8 cellular contexts compared by ENCODE assay signal in the genomic region with DNA sequence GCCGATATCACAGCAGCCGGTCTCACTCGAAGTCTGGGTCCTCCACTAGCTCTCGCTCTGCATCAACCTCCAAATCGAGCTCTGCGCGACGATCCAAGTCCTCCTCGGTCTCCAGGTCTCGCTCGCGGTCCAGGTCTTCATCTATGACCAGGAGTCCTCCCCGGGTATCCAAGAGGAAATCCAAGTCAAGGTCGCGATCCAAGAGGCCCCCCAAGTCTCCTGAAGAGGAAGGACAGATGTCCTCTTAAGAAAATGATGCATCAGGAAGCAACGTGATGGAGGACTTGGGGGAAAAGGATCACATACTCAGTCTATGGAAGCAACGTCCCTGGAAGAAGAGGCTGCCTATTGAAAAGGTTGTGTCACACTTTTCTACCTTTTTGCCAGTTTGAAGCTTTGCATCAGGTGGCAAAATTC.
DNase-seq lines count a peak whose midpoint lies in the region; ATAC-seq and TF ChIP-seq lines count a peak whose summit lies in the region.

No MANE protein-coding gene starts in this region.

- peaks cover 10% of the 10 kb centered on the region for H3K4me1 ChIP-seq in ACC112 (ENCODE audit: control insufficient read depth, insufficient read depth, low read length, unreplicated experiment)
- H3K4me1 ChIP-seq in neutrophil (ENCODE audit: control insufficient read depth in 1 of 2, insufficient read depth in 1 of 2, low read depth in 1 of 2, low read length in 1 of 2), result peaks cover 10 to 12% of the 10 kb centered on the region in 2 experiments

- ATAC-seq in GM21723 (IDR thresholded peaks at IDR 0.05; ENCODE audit: unreplicated experiment), result peak; percentile 4
- no peak for ATAC-seq in HG03097 (IDR thresholded peaks at IDR 0.05; ENCODE audit: low FRiP score, unreplicated experiment)

- H2AFZ ChIP-seq in ACC112 (ENCODE audit: low read length, unreplicated experiment), result peak overlapping the region; percentile 66

- H3K27ac ChIP-seq in ACC112 (ENCODE audit: low read depth, low read length), result peak overlapping the region; percentile 61
- peak overlapping the region; percentile 96 for H3K27ac ChIP-seq in VCaP
- H3K27ac ChIP-seq in neutrophil, result no peak overlapping the region

- H3K79me2 ChIP-seq in ACC112 (ENCODE audit: control insufficient read depth, insufficient read depth, low read length, unreplicated experiment), result peaks cover 24% of the 10 kb centered on the region

- TF ChIP-seq CTCF in VCaP (conservative IDR thresholded peaks at IDR 0.05) (no peak), fibroblast of mammary gland (conservative IDR thresholded peaks at IDR 0.05; ENCODE audit: control insufficient read depth, insufficient read depth, low read depth, low read length) (no peak), neutrophil (IDR thresholded peaks at IDR 0.05) (no peak)

- H3K36me3 ChIP-seq in ACC112 (ENCODE audit: insufficient read depth, low read length) (no peaks in the 10 kb centered on the region), neutrophil (no peaks in the 10 kb centered on the region)

- H3K9me3 ChIP-seq in neutrophil, result no peaks in the 10 kb centered on the region

- DNase-seq in fibroblast of mammary gland (ENCODE audit: low read depth) (no peak), middle frontal gyrus (ENCODE audit: extremely low spot score, low spot score) (no peak), retina (no peak)

- H3K4me3 ChIP-seq in ACC112 (ENCODE audit: low read depth, low read length) (peak overlapping the region; percentile 89), fibroblast of mammary gland (ENCODE audit: control insufficient read depth, low read depth, low read length) (peak overlapping the region; percentile 89), neutrophil (ENCODE audit: low read depth in 1 of 2, low read length in 1 of 2) (peak overlapping the region; percentile 48 to 70)

- no peaks in the 10 kb centered on the region for H3K27me3 ChIP-seq in ACC112 (ENCODE audit: insufficient read depth, low read length)
- H3K27me3 ChIP-seq in neutrophil, result peaks cover 58% of the 10 kb centered on the region
